10 cellular contexts compared by ENCODE assay signal in genomic region chr2:237743561-237744269, GRCh38. TPM values are rescaled to one million over a fixed set of nuclear protein-coding genes. Genes with fewer than 3 reads are reported as not detected.
DNase-seq lines count a peak whose midpoint lies in the region; ATAC-seq and TF ChIP-seq lines count a peak whose summit lies in the region.
"Had no signal": no experiment of that assay in that cellular context is flagged by ENCODE, and none has a peak within 500 bp of the region (broad histone marks: within the 10 kb centered on the region; RNA-seq: fewer than 3 reads in every experiment).

No MANE protein-coding gene starts in this region.

- H3K36me3 ChIP-seq in left lung (peaks cover 0 to 35% of the 10 kb centered on the region in 2 donors), urinary bladder (ENCODE audit: insufficient read depth) (no peaks in the 10 kb centered on the region)

- 66% methylated on average over 12 of the region's 12 CpGs for WGBS in urinary bladder

- TF ChIP-seq CTCF in left lung (IDR thresholded peaks at IDR 0.05) = no peak

- no peak for DNase-seq in activated naive CD4-positive, alpha-beta T cell treated with anti-CD3 and anti-CD28 coated beads, Interleukin-2, amount 10 ng/mL, durations not matched to agents 7 days and 5 days
- no peak for DNase-seq in activated naive CD4-positive, alpha-beta T cell (lab: John Stamatoyannopoulos, UW)
- DNase-seq in left lung = no peak
- no peak for DNase-seq in stimulated activated CD4-positive, alpha-beta T cell treated with anti-CD3 and anti-CD28 coated beads, Interleukin-15, amount 100 ng/mL, for 24 hours
- no peak for DNase-seq in superior temporal gyrus (ENCODE audit: extremely low spot score)
- DNase-seq: DND-41; stimulated activated CD4-positive, alpha-beta T cell treated with anti-CD3 and anti-CD28 coated beads, Interleukin-4, amount 100 ng/mL, for 4 hours had no signal

- peaks cover 8 to 71% of the 10 kb centered on the region in 2 donors for H3K4me1 ChIP-seq in left lung
- H3K4me1 ChIP-seq in urinary bladder (ENCODE audit: insufficient read depth) = no peaks in the 10 kb centered on the region

- H3K4me3 ChIP-seq in left lung = no peak overlapping the region
- H3K4me3 ChIP-seq in urinary bladder (ENCODE audit: low read depth, low read length) = no peak overlapping the region

- H3K36me3 Mint-ChIP-seq in activated naive CD4-positive, alpha-beta T cell treated with anti-CD3 and anti-CD28 coated beads, Interleukin-2, amount 10 ng/mL, durations not matched to agents 7 days and 5 days = peaks cover 30% of the 10 kb centered on the region
- peaks cover 1% of the 10 kb centered on the region for H3K36me3 Mint-ChIP-seq in activated naive CD8-positive, alpha-beta T cell

- H3K9me3 Mint-ChIP-seq in activated naive CD4-positive, alpha-beta T cell treated with anti-CD3 and anti-CD28 coated beads, Interleukin-2, amount 10 ng/mL, durations not matched to agents 7 days and 5 days = no peaks in the 10 kb centered on the region
- no peaks in the 10 kb centered on the region for H3K9me3 Mint-ChIP-seq in activated naive CD8-positive, alpha-beta T cell (ENCODE audit: low read depth)

- peak overlapping the region; percentile 74 for H3K27ac Mint-ChIP-seq in activated naive CD4-positive, alpha-beta T cell treated with anti-CD3 and anti-CD28 coated beads, Interleukin-2, amount 10 ng/mL, durations not matched to agents 7 days and 5 days
- H3K27ac Mint-ChIP-seq in activated naive CD8-positive, alpha-beta T cell = peak overlapping the region; percentile 61

- H3K4me1 Mint-ChIP-seq in activated naive CD4-positive, alpha-beta T cell treated with anti-CD3 and anti-CD28 coated beads, Interleukin-2, amount 10 ng/mL, durations not matched to agents 7 days and 5 days = peaks cover 26% of the 10 kb centered on the region
- H3K4me1 Mint-ChIP-seq in activated naive CD8-positive, alpha-beta T cell (ENCODE audit: low read depth) = peaks cover 47% of the 10 kb centered on the region

- H3K27ac ChIP-seq in left lung = peak overlapping the region in 1 of 2 donors; percentile 53
- H3K27ac ChIP-seq in urinary bladder (ENCODE audit: low read depth) = peak overlapping the region; percentile 31

- no peaks in the 10 kb centered on the region for H3K9me3 ChIP-seq in left lung

- H3K27me3 ChIP-seq in left lung = no peaks in the 10 kb centered on the region

- H3K27me3 Mint-ChIP-seq in activated naive CD4-positive, alpha-beta T cell treated with anti-CD3 and anti-CD28 coated beads, Interleukin-2, amount 10 ng/mL, durations not matched to agents 7 days and 5 days = no peaks in the 10 kb centered on the region
- H3K27me3 Mint-ChIP-seq in activated naive CD8-positive, alpha-beta T cell = no peaks in the 10 kb centered on the region

- H3K4me3 Mint-ChIP-seq in activated naive CD4-positive, alpha-beta T cell treated with anti-CD3 and anti-CD28 coated beads, Interleukin-2, amount 10 ng/mL, durations not matched to agents 7 days and 5 days = no peak overlapping the region
- H3K4me3 Mint-ChIP-seq in activated naive CD8-positive, alpha-beta T cell = no peak overlapping the region

- CTCF ChIA-PET in activated naive CD4-positive, alpha-beta T cell treated with anti-CD3 and anti-CD28 coated beads, Interleukin-2, amount 10 ng/mL, durations not matched to agents 7 days and 5 days (lab: Charles Lee) = interaction anchor here (0.6 to 9.0 kb wide), 11 partner anchors 8 to 231 kb away, joined by 3 to 181 read pairs (median 9); no protein-coding TSS in a partner anchor

- ATAC-seq in left lung (peak; percentile 3), GM21737 (IDR thresholded peaks at IDR 0.05; ENCODE audit: unreplicated experiment) (no peak)

- intact Hi-C loops in left lung (cut with DNase I) = loop anchor here (5.0 to 10.0 kb wide), 3 partner anchors 49 to 159 kb away; no protein-coding TSS in a partner anchor

RNA-seq across cellular contexts. Expression of gene RBM44, which starts 54.9 kb away (rescaled TPM):
- total RNA-seq in left lung (1 to 10 TPM in 1 of 2 donors, under 1 TPM in 1; 0.41 to 1.0 TPM), urinary bladder (2.4 TPM)
- 0.34 TPM for polyA plus RNA-seq in urinary bladder
